17 cellular contexts compared by ENCODE assay signal in the genomic region with DNA sequence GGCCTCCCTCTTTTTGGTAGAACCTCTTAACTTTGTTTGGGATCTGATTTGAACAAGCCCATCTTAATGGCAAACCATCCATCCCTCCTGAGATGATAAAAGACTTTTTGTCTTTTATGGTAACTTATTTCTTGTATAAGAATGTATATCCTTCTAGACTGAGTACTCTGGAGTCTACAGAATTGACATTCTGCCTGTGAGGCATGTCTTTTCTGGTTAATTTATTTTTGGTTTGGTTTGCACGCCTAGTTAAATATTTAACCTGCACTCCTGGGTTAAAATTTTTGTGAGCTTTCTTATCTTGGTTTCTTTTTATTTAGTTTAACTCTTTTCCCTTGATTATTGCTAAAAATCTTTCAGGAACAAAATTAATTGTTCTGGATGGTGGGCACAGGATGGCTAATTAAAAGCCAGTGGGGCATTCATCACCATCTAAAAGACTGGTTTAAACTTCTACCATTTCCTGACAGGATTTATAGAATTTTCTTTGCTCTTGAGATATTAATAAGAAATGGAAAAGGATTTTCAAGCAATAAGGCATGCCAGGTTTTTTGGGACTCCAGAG.
"Had no signal": no experiment of that assay in that cellular context is flagged by ENCODE, and none has a peak within 500 bp of the region (broad histone marks: within the 10 kb centered on the region; RNA-seq: fewer than 3 reads in every experiment).

No MANE protein-coding gene starts in this region.

- H3K27ac ChIP-seq: coronary artery, esophagus squamous epithelium, psoas muscle, upper lobe of left lung had no signal

- H3K27me3 ChIP-seq: esophagus squamous epithelium, upper lobe of left lung had no signal

- H3K4me3 Mint-ChIP-seq: activated B cell treated with CpG ODN at 0.5 μM for 24 hours; activated CD8-positive, alpha-beta T cell treated with anti-CD3 and anti-CD28 coated beads for 36 hours; activated naive CD8-positive, alpha-beta T cell; activated T-cell treated with anti-CD3 and anti-CD28 coated beads, Interleukin-2, amount 50 U/mL, for 72 hours; brain; T-helper 2 cell treated with Interferon-gamma antibody and Interleukin-4, amounts not matched to agents 5 μg/mL and 100 μg/mL, for 36 hours had no signal

- H3K4me1 Mint-ChIP-seq: activated B cell treated with CpG ODN at 0.5 μM for 24 hours, brain had no signal

- H3K36me3 Mint-ChIP-seq: brain had no signal

- H3K4me3 ChIP-seq: coronary artery, esophagus squamous epithelium, psoas muscle, upper lobe of left lung had no signal

- ATAC-seq: activated CD8-positive, alpha-beta T cell treated with anti-CD3 and anti-CD28 coated beads for 36 hours; activated T-cell treated with anti-CD3 and anti-CD28 coated beads, Interleukin-2, amount 50 U/mL, for 72 hours; psoas muscle; stimulated activated naive CD8-positive, alpha-beta T cell treated with anti-CD3 and anti-CD28 coated beads, Interleukin-15, Interleukin-2, amounts not matched to agents 100 U/mL and 50 U/mL, for 24 hours had no signal

- H3K36me3 ChIP-seq: esophagus squamous epithelium, upper lobe of left lung had no signal

- H3K27me3 Mint-ChIP-seq: activated B cell treated with CpG ODN at 0.5 μM for 24 hours, brain had no signal

- H3K9me3 Mint-ChIP-seq: activated B cell treated with CpG ODN at 0.5 μM for 24 hours; activated CD8-positive, alpha-beta T cell treated with anti-CD3 and anti-CD28 coated beads for 36 hours; T-helper 2 cell treated with Interferon-gamma antibody and Interleukin-4, amounts not matched to agents 5 μg/mL and 100 μg/mL, for 36 hours had no signal

- DNase-seq: activated B cell treated with CpG ODN at 0.5 μM for 24 hours; activated CD4-positive, alpha-beta T cell treated with anti-CD3 and anti-CD28 coated beads for 48 hours; activated CD8-positive, alpha-beta T cell treated with anti-CD3 and anti-CD28 coated beads for 36 hours; activated gamma-delta T cell treated with Interleukin-2 at 50 U/mL for 16 hours; activated T-cell treated with anti-CD3 and anti-CD28 coated beads, Interleukin-2, amount 50 U/mL, for 72 hours; amygdala; central memory CD4-positive, alpha-beta T cell; effector CD4-positive, alpha-beta T cell; esophagus squamous epithelium; hypothalamus; psoas muscle; stimulated activated naive CD8-positive, alpha-beta T cell treated with anti-CD3 and anti-CD28 coated beads, Interleukin-15, Interleukin-2, amounts not matched to agents 100 U/mL and 50 U/mL, for 24 hours; upper lobe of left lung had no signal

- H3K27ac Mint-ChIP-seq: activated B cell treated with CpG ODN at 0.5 μM for 24 hours; activated CD8-positive, alpha-beta T cell treated with anti-CD3 and anti-CD28 coated beads for 36 hours; activated naive CD8-positive, alpha-beta T cell; activated T-cell treated with anti-CD3 and anti-CD28 coated beads, Interleukin-2, amount 50 U/mL, for 72 hours; brain; T-helper 2 cell treated with Interferon-gamma antibody and Interleukin-4, amounts not matched to agents 5 μg/mL and 100 μg/mL, for 36 hours had no signal

- H3K4me1 ChIP-seq: esophagus squamous epithelium, psoas muscle had no signal

- H3K9me3 ChIP-seq: esophagus squamous epithelium, psoas muscle, upper lobe of left lung had no signal
